6 cellular contexts compared by ENCODE assay signal in genomic region chr6:15441982-15442381, GRCh38.
"Had no signal": no experiment of that assay in that cellular context is flagged by ENCODE, and none has a peak within 500 bp of the region (broad histone marks: within the 10 kb centered on the region; RNA-seq: fewer than 3 reads in every experiment).

No MANE protein-coding gene starts in this region.

- ATAC-seq: activated CD8-positive, alpha-beta T cell treated with anti-CD3 and anti-CD28 coated beads, Interleukin-2, amount 10 ng/mL, durations not matched to agents 7 days and 5 days had no signal

- H3K27me3 ChIP-seq: adrenal gland, colonic mucosa, upper lobe of left lung had no signal

- H3K27ac ChIP-seq: adrenal gland, colonic mucosa, left ventricle myocardium inferior, upper lobe of left lung, WERI-Rb-1 had no signal

- H3K4me1 ChIP-seq: colonic mucosa had no signal

- DNase-seq: left ventricle myocardium inferior, upper lobe of left lung had no signal

- H3K36me3 ChIP-seq: adrenal gland, colonic mucosa, left ventricle myocardium inferior, upper lobe of left lung, WERI-Rb-1 had no signal

- H3K9me3 ChIP-seq: adrenal gland, colonic mucosa, left ventricle myocardium inferior, upper lobe of left lung had no signal

- H3K4me3 ChIP-seq: adrenal gland, colonic mucosa, left ventricle myocardium inferior, upper lobe of left lung had no signal
